Comparison of ENCODE assay signal across 8 cellular contexts in genomic region chr19:6060600-6061391, GRCh38. TPM values are rescaled to one million over a fixed set of nuclear protein-coding genes. Genes with fewer than 3 reads are reported as not detected.
A peak's percentile ranks its signal among the peaks of the same experiment; 100 is the strongest.
DNase-seq lines count a peak whose midpoint lies in the region; ATAC-seq and TF ChIP-seq lines count a peak whose summit lies in the region.

No MANE protein-coding gene starts in this region.

- H3K4me3 Mint-ChIP-seq in activated naive CD8-positive, alpha-beta T cell treated with anti-CD3 and anti-CD28 coated beads, Interleukin-2, amount 50 U/mL, for 24 hours: peak overlapping the region; percentile 48

- TF ChIP-seq POLR2A in right lobe of liver (IDR thresholded peaks at IDR 0.05): no peak
- no peak for TF ChIP-seq POLR2A in transverse colon (IDR thresholded peaks at IDR 0.05)

- in situ Hi-C loops in transverse colon (cut with MboI; ENCODE audit: low pct_ligation_motif_present in 1 of 4, low pct_unique_long_range_greater_than_20kb in 1 of 4, low sequenced_read_pairs in 3 of 4): no loop called here

- no peaks in the 10 kb centered on the region for H3K36me3 ChIP-seq in right lobe of liver
- no peaks in the 10 kb centered on the region for H3K36me3 ChIP-seq in transverse colon

- H3K9me3 ChIP-seq in right lobe of liver: no peaks in the 10 kb centered on the region
- H3K9me3 ChIP-seq in transverse colon: no peaks in the 10 kb centered on the region

- WGBS in right lobe of liver (ENCODE audit: insufficient coverage, low coverage, low lambda C conversion rate, missing lambda C conversion rate): 84% methylated on average over 20 of the region's 21 CpGs
- WGBS in transverse colon (ENCODE audit: low coverage in 1 of 2), 2 donors: 71 to 80% methylated on average over 11 to 21 of the region's 21 CpGs

- no peak for TF ChIP-seq EP300 in transverse colon (IDR thresholded peaks at IDR 0.05; ENCODE audit: low read depth)

- H3K27me3 ChIP-seq in right lobe of liver: no peaks in the 10 kb centered on the region
- no peaks in the 10 kb centered on the region for H3K27me3 ChIP-seq in transverse colon

- H3K4me3 ChIP-seq in right lobe of liver: no peak overlapping the region
- H3K4me3 ChIP-seq in transverse colon: no peak overlapping the region

- TF ChIP-seq CTCF in right lobe of liver (IDR thresholded peaks at IDR 0.05) (no peak), transverse colon (IDR thresholded peaks at IDR 0.05) (no peak)

- DNase-seq in stimulated activated naive CD4-positive, alpha-beta T cell treated with Interleukin-2 at 50 U/mL for 16 hours (lab: John Stamatoyannopoulos, UW): peak; percentile 41
- DNase-seq in stimulated activated naive CD4-positive, alpha-beta T cell (lab: John Stamatoyannopoulos, UW): no peak
- DNase-seq in activated naive CD8-positive, alpha-beta T cell treated with anti-CD3 and anti-CD28 coated beads, Interleukin-2, amount 50 U/mL, for 24 hours: peak; percentile 40
- DNase-seq in right lobe of liver: peak in 2 of 3 donors; percentile 43 to 52
- no peak for DNase-seq in transverse colon
- DNase-seq in effector CD8-positive, alpha-beta T cell (lab: John Stamatoyannopoulos, UW): no peak
- DNase-seq in COLO668 (lab: John Stamatoyannopoulos, UW; ENCODE audit: unreplicated experiment): no peak
- DNase-seq in NCI-H2107 treated with DMSO at 0.1 percent for 48 hours (lab: John Stamatoyannopoulos, UW; ENCODE audit: unreplicated experiment): no peak

- intact Hi-C loops in right lobe of liver (cut with DNase I): no loop called here
- intact Hi-C loops in transverse colon (cut with DNase I; ENCODE audit: low total_unique reads): no loop called here

- no peaks in the 10 kb centered on the region for H3K9me3 Mint-ChIP-seq in activated naive CD8-positive, alpha-beta T cell treated with anti-CD3 and anti-CD28 coated beads, Interleukin-2, amount 50 U/mL, for 24 hours

- peaks cover 3% of the 10 kb centered on the region for H3K27me3 Mint-ChIP-seq in activated naive CD8-positive, alpha-beta T cell treated with anti-CD3 and anti-CD28 coated beads, Interleukin-2, amount 50 U/mL, for 24 hours

- peak overlapping the region; percentile 68 for H3K27ac Mint-ChIP-seq in activated naive CD8-positive, alpha-beta T cell treated with anti-CD3 and anti-CD28 coated beads, Interleukin-2, amount 50 U/mL, for 24 hours

- peaks cover 0 to 26% (median 7%) of the 10 kb centered on the region in 4 donors for H3K4me1 ChIP-seq in right lobe of liver
- peaks cover 69 to 94% (median 82%) of the 10 kb centered on the region in 4 donors for H3K4me1 ChIP-seq in transverse colon

- H3K36me3 Mint-ChIP-seq in activated naive CD8-positive, alpha-beta T cell treated with anti-CD3 and anti-CD28 coated beads, Interleukin-2, amount 50 U/mL, for 24 hours (ENCODE audit: low read depth): no peaks in the 10 kb centered on the region

- peak; percentile 21 for ATAC-seq in activated naive CD8-positive, alpha-beta T cell treated with anti-CD3 and anti-CD28 coated beads, Interleukin-2, amount 50 U/mL, for 24 hours
- ATAC-seq in right lobe of liver: no peak

- H3K4me1 Mint-ChIP-seq in activated naive CD8-positive, alpha-beta T cell treated with anti-CD3 and anti-CD28 coated beads, Interleukin-2, amount 50 U/mL, for 24 hours: peaks cover 81% of the 10 kb centered on the region

- no peak overlapping the region for H3K27ac ChIP-seq in right lobe of liver
- H3K27ac ChIP-seq in transverse colon: peak overlapping the region; percentile 90 to 95 (median 92)

RNA-seq across cellular contexts. Expression of gene RFX2, which starts 49.5 kb away (rescaled TPM):
- total RNA-seq in right lobe of liver (1 to 10 TPM; 1.6 to 2.9 (median 1.9) TPM), transverse colon (10 to 100 TPM in 2 of 4 donors, 1 to 10 TPM in 2; 6.1 to 57.5 (median 11.8) TPM)

Comparison
In these comparisons a context has a peak if more than half of its experiments do, and no peak if none do; other contexts are left out.
1. DNase-seq: peak in stimulated activated naive CD4-positive, alpha-beta T cell treated with Interleukin-2 at 50 U/mL for 16 hours (single experiment), activated naive CD8-positive, alpha-beta T cell treated with anti-CD3 and anti-CD28 coated beads, Interleukin-2, amount 50 U/mL, for 24 hours (single experiment) and right lobe of liver (2 of 3); none in stimulated activated naive CD4-positive, alpha-beta T cell (0 of 6), transverse colon (single experiment), effector CD8-positive, alpha-beta T cell (single experiment), COLO668 (single experiment) and NCI-H2107 treated with DMSO at 0.1 percent for 48 hours (single experiment).
2. H3K27ac ChIP-seq: peak in transverse colon (4 of 4); none in right lobe of liver (0 of 3).